14 cellular contexts compared by ENCODE assay signal in the genomic region with DNA sequence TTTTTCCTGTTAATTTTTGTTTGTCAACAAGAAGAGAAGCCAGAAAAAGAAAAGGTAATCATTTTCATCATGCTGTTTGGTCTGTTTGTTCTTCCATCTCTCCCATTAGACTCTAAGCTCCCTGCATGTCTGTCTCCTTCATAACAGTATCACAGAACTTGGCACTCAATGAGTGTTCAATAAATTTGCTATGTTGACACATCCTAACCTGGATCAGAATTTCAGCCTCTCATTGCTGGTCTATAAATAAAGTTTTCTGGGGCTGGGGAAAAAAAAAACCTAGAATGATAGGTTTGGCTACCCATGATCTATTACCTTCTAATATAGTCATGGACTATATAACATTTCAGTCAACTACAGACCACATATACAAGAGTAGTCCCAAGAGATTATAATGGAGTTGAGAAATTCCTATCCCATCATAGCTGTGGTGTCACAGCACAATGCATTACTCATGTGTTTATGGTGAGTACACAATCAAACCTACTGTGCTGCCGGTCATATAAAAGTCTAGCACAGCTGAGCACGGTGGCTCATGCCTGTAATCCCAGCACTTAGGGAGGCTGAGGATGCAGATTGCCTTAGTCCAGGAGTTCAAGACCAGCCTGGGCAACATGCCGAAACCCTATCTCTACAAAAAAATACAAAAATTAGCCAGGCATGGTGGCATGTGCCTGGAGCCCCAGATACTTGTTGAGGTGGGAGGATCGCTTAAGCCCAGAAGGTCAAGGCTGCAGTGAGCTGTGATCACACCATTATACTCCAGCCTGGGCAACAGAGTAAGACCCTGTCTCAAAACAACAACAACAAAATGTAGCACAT. TPM values are rescaled to one million over a fixed set of nuclear protein-coding genes. Genes with fewer than 3 reads are reported as not detected.
A peak's percentile ranks its signal among the peaks of the same experiment; 100 is the strongest.
DNase-seq lines count a peak whose midpoint lies in the region; ATAC-seq and TF ChIP-seq lines count a peak whose summit lies in the region.
"Had no signal": no experiment of that assay in that cellular context is flagged by ENCODE, and none has a peak within 500 bp of the region (broad histone marks: within the 10 kb centered on the region; RNA-seq: fewer than 3 reads in every experiment).

No MANE protein-coding gene starts in this region.

- H3K36me3 ChIP-seq in psoas muscle (ENCODE audit: insufficient read depth in 1 of 2, low read depth in 1 of 2) = no peaks in the 10 kb centered on the region
- H3K36me3 ChIP-seq: cardiac muscle cell had no signal

- WGBS in psoas muscle, 3 donors = 53 to 66% (median 57%) methylated on average over 4 of the region's 4 CpGs

- H3K27ac ChIP-seq in psoas muscle = peak overlapping the region; percentile 78
- H3K27ac ChIP-seq: cardiac muscle cell, spleen had no signal

- TF ChIP-seq CTCF in epithelial cell of esophagus (IDR thresholded peaks at IDR 0.05; ENCODE audit: insufficient read depth, low read depth, low read length, missing control alignments) = no peak
- TF ChIP-seq CTCF in psoas muscle (IDR thresholded peaks at IDR 0.05) = no peak

- H3K9me3 ChIP-seq in psoas muscle = no peaks in the 10 kb centered on the region
- H3K9me3 ChIP-seq: spleen had no signal

- DNase-seq in GM03348 (ENCODE audit: low spot score) = peak; percentile 51
- DNase-seq in NCI-H460 (ENCODE audit: extremely low read depth, low read depth) = peak; percentile 74
- DNase-seq in epithelial cell of esophagus (ENCODE audit: low read depth) = peak; percentile 84
- no peak for DNase-seq in psoas muscle
- DNase-seq in NOMO-1 (lab: John Stamatoyannopoulos, UW; ENCODE audit: unreplicated experiment in 2 of 2) = no peak
- DNase-seq in NK-92 treated with Interleukin-12 subunit alpha and Interleukin-12 subunit beta, amount 100 ng/mL, for 24 hours (lab: John Stamatoyannopoulos, UW) = no peak
- DNase-seq: activated CD8-positive, alpha-beta T cell treated with anti-CD3 and anti-CD28 coated beads, Interleukin-2, amount 10 ng/mL, durations not matched to agents 7 days and 5 days; GF-D8; NCI-H1417; SHP77; spleen had no signal

- ATAC-seq in psoas muscle (peak; percentile 67 to 79 (median 68)), HG03565 (IDR thresholded peaks at IDR 0.05; ENCODE audit: unreplicated experiment) (no peak), HG02759 (IDR thresholded peaks at IDR 0.05; ENCODE audit: unreplicated experiment) (no peak)
- ATAC-seq: activated CD8-positive, alpha-beta T cell treated with anti-CD3 and anti-CD28 coated beads, Interleukin-2, amount 10 ng/mL, durations not matched to agents 7 days and 5 days had no signal

- no peak overlapping the region for H3K4me3 ChIP-seq in epithelial cell of esophagus (ENCODE audit: low read length)
- H3K4me3 ChIP-seq in psoas muscle = no peak overlapping the region
- H3K4me3 ChIP-seq: cardiac muscle cell, spleen had no signal

- no peaks in the 10 kb centered on the region for H3K27me3 ChIP-seq in psoas muscle (ENCODE audit: insufficient read depth in 3 of 3, low read length in 2 of 3)
- H3K27me3 ChIP-seq: cardiac muscle cell, spleen had no signal

- peaks cover 71% of the 10 kb centered on the region for H3K4me1 ChIP-seq in psoas muscle

- intact Hi-C loops in psoas muscle (cut with DNase I) = no loop called here

RNA-seq across cellular contexts. Expression of a gene that starts 5.9 kb away (rescaled TPM):
- total RNA-seq in NCI-H460 (2014; rRNA removed; shearing (Covaris generic)) = 15.8 and 18.5 TPM in 2 replicates
- 17.4 and 26.5 TPM in 2 replicates for polyA plus RNA-seq in NCI-H460 (2014; cell fraction: nucleus; rRNA removed)
- total RNA-seq in psoas muscle = 10 to 100 TPM; 33.3 to 70.5 (median 50.6) TPM
- 10 to 100 TPM; 10.6 to 19.9 (median 17.9) TPM for polyA plus RNA-seq in psoas muscle

RNA-seq across cellular contexts. Expression of a gene that starts 39.3 kb away (rescaled TPM):
- 2,094 and 2,320 TPM in 2 replicates for total RNA-seq in NCI-H460 (2014; rRNA removed; shearing (Covaris generic))
- 2,582 and 3,830 TPM in 2 replicates for polyA plus RNA-seq in NCI-H460 (2014; cell fraction: nucleus; rRNA removed)
- total RNA-seq in psoas muscle = 100 to 1,000 TPM; 601 to 836 (median 791) TPM
- 1,000 to 10,000 TPM; 1,402 to 2,522 (median 1,825) TPM for polyA plus RNA-seq in psoas muscle

Comparison
In these comparisons a context has a peak if more than half of its experiments do, and no peak if none do; other contexts are left out.
1. DNase-seq: peak in GM03348 (single experiment), NCI-H460 (single experiment) and epithelial cell of esophagus (single experiment); none in psoas muscle (0 of 2), NOMO-1 (0 of 2) and NK-92 treated with Interleukin-12 subunit alpha and Interleukin-12 subunit beta, amount 100 ng/mL, for 24 hours (single experiment).
2. ATAC-seq: peak in psoas muscle (4 of 4); none in HG03565 (single experiment) and HG02759 (single experiment).